In the genomic region with DNA sequence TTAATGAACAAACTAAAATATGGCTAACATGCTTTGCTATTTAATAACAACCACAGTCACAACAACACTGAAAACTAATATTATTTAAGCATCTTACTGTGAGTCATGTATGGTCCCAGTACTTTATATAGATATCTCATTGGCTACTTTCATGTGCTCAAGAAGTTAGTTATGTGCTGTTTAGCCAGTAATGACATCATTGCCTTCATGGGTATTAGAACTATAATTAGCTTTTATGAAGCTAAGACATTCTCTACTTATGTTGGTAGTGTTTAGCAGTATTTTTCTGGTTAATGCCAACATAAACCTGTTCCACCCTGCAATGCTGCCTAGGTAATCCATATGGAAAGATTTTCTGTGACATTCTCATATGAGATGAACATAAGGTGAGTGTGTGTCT, we compare ENCODE assay signal across 2 cellular contexts.
TF ChIP-seq lines count a peak whose summit lies in the region.

No MANE protein-coding gene starts in this region.

TF ChIP-seq in SK-N-SH, 30 proteins besides CTCF, POLR2A, EP300 and RAD21 (continued from another document):
- no peak for TF ChIP-seq TCF12 (IDR thresholded peaks at IDR 0.05)
- TF ChIP-seq NFIC (IDR thresholded peaks at IDR 0.05; ENCODE audit: borderline replicate concordance): no peak
- TF ChIP-seq, protein P1, sequence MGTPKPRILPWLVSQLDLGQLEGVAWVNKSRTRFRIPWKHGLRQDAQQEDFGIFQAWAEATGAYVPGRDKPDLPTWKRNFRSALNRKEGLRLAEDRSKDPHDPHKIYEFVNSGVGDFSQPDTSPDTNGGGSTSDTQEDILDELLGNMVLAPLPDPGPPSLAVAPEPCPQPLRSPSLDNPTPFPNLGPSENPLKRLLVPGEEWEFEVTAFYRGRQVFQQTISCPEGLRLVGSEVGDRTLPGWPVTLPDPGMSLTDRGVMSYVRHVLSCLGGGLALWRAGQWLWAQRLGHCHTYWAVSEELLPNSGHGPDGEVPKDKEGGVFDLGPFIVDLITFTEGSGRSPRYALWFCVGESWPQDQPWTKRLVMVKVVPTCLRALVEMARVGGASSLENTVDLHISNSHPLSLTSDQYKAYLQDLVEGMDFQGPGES (IDR thresholded peaks at IDR 0.05; ENCODE audit: low read depth, low read length): no peak
- TF ChIP-seq SMC3 (IDR thresholded peaks at IDR 0.05; ENCODE audit: low read depth, low read length): no peak
- TF ChIP-seq GABPA (IDR thresholded peaks at IDR 0.05; ENCODE audit: low read depth): no peak
- no peak for TF ChIP-seq CHD2 (IDR thresholded peaks at IDR 0.05; ENCODE audit: low read length, partially characterized antibody)

TF ChIP-seq in SK-N-SH treated with all-trans-retinoic acid at 6 μM for 48 hours, 23 proteins besides CTCF, POLR2A, EP300 and RAD21 (continued from another document):
- TF ChIP-seq RARB (CRISPR knock-in tag; IDR thresholded peaks at IDR 0.05) (no peak), SNAI2 (CRISPR knock-in tag; IDR thresholded peaks at IDR 0.05) (no peak), BACH2 (CRISPR knock-in tag; IDR thresholded peaks at IDR 0.05; ENCODE audit: borderline replicate concordance) (no peak), ARNTL (CRISPR knock-in tag; IDR thresholded peaks at IDR 0.05; ENCODE audit: borderline replicate concordance, low read depth) (no peak), ZC3H10 (CRISPR knock-in tag; IDR thresholded peaks at IDR 0.05) (no peak), ZFP3 (CRISPR knock-in tag; IDR thresholded peaks at IDR 0.05) (no peak), ESRRG (CRISPR knock-in tag; IDR thresholded peaks at IDR 0.05) (no peak), GLIS3 (CRISPR knock-in tag; IDR thresholded peaks at IDR 0.05) (no peak), TOX (CRISPR knock-in tag; IDR thresholded peaks at IDR 0.05; ENCODE audit: borderline replicate concordance) (no peak), ZNF565 (CRISPR knock-in tag; conservative IDR thresholded peaks at IDR 0.05; ENCODE audit: low read depth) (no peak), ZNF8 (CRISPR knock-in tag; IDR thresholded peaks at IDR 0.05) (no peak), ZFP30 (CRISPR knock-in tag; IDR thresholded peaks at IDR 0.05) (no peak), PPARA (CRISPR knock-in tag; IDR thresholded peaks at IDR 0.05; ENCODE audit: borderline replicate concordance) (no peak), CSDC2 (CRISPR knock-in tag; IDR thresholded peaks at IDR 0.05) (no peak)
- TF ChIP-seq, protein P2, sequence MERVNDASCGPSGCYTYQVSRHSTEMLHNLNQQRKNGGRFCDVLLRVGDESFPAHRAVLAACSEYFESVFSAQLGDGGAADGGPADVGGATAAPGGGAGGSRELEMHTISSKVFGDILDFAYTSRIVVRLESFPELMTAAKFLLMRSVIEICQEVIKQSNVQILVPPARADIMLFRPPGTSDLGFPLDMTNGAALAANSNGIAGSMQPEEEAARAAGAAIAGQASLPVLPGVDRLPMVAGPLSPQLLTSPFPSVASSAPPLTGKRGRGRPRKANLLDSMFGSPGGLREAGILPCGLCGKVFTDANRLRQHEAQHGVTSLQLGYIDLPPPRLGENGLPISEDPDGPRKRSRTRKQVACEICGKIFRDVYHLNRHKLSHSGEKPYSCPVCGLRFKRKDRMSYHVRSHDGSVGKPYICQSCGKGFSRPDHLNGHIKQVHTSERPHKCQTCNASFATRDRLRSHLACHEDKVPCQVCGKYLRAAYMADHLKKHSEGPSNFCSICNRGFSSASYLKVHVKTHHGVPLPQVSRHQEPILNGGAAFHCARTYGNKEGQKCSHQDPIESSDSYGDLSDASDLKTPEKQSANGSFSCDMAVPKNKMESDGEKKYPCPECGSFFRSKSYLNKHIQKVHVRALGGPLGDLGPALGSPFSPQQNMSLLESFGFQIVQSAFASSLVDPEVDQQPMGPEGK (CRISPR knock-in tag; IDR thresholded peaks at IDR 0.05; ENCODE audit: borderline replicate concordance): no peak
- TF ChIP-seq, protein P3, sequence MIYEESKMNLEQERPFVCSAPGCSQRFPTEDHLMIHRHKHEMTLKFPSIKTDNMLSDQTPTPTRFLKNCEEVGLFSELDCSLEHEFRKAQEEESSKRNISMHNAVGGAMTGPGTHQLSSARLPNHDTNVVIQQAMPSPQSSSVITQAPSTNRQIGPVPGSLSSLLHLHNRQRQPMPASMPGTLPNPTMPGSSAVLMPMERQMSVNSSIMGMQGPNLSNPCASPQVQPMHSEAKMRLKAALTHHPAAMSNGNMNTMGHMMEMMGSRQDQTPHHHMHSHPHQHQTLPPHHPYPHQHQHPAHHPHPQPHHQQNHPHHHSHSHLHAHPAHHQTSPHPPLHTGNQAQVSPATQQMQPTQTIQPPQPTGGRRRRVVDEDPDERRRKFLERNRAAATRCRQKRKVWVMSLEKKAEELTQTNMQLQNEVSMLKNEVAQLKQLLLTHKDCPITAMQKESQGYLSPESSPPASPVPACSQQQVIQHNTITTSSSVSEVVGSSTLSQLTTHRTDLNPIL (CRISPR knock-in tag; IDR thresholded peaks at IDR 0.05; ENCODE audit: low read depth): no peak
